ENCODE assay signal across 8 cellular contexts in genomic region chr22:40348025-40348658, GRCh38. TPM values are rescaled to one million over a fixed set of nuclear protein-coding genes. Genes with fewer than 3 reads are reported as not detected.
DNase-seq lines count a peak whose midpoint lies in the region; ATAC-seq and TF ChIP-seq lines count a peak whose summit lies in the region.

No MANE protein-coding gene starts in this region.

- TF ChIP-seq CTCF in CD14-positive monocyte (IDR thresholded peaks at IDR 0.05): peak; percentile 79
- peak; percentile 81 for TF ChIP-seq CTCF in H9 (conservative IDR thresholded peaks at IDR 0.05)
- peak; percentile 21 to 76 (median 67) for TF ChIP-seq CTCF in Peyer's patch (IDR thresholded peaks at IDR 0.05)
- peak; percentile 90 for TF ChIP-seq CTCF in foreskin keratinocyte (conservative IDR thresholded peaks at IDR 0.05)

- H3T11ph ChIP-seq in H9 (ENCODE audit: low read length): no peak overlapping the region

- H3K4me2 ChIP-seq in H9 (ENCODE audit: insufficient read depth, insufficient read length, low read length) (peak overlapping the region; percentile 98), trophoblast cell (ENCODE audit: low read length) (no peak overlapping the region)

- H2AFZ ChIP-seq in H9 (ENCODE audit: low read length): no peak overlapping the region
- H2AFZ ChIP-seq in trophoblast cell (ENCODE audit: insufficient read depth, low read length, poor library complexity): no peak overlapping the region

- no peak for TF ChIP-seq POLR2A in Peyer's patch (IDR thresholded peaks at IDR 0.05)

- no peak overlapping the region for H4K91ac ChIP-seq in H9 (ENCODE audit: insufficient read length, low read depth, low read length)
- no peak overlapping the region for H4K91ac ChIP-seq in trophoblast cell (ENCODE audit: low read depth, low read length)

- H3K27me3 Mint-ChIP-seq in CD14-positive monocyte (ENCODE audit: low read depth in 3 of 3) (no peaks in the 10 kb centered on the region), H9 (ENCODE audit: low read depth) (no peaks in the 10 kb centered on the region)

- H2AK5ac ChIP-seq in H9 (ENCODE audit: insufficient read length, low read length) (no peak overlapping the region), trophoblast cell (ENCODE audit: low read length) (no peak overlapping the region)

- peak overlapping the region in 3 of 7 donors; percentile 24 to 63 (median 36) for H3K27ac Mint-ChIP-seq in CD14-positive monocyte
- H3K27ac Mint-ChIP-seq in H9: peak overlapping the region in 1 of 3 experiments; percentile 86; a peak in 3 of 7 replicates

- no peak overlapping the region for H2BK15ac ChIP-seq in H9 (ENCODE audit: low read depth, low read length)

- H3K4me3 ChIP-seq in Peyer's patch (no peak overlapping the region), trophoblast cell (ENCODE audit: low read depth, low read length) (no peak overlapping the region)

- H3K18ac ChIP-seq in H9 (ENCODE audit: insufficient read length, low read depth, low read length) (no peak overlapping the region), trophoblast cell (ENCODE audit: low read length) (no peak overlapping the region)

- H3K4me1 Mint-ChIP-seq in CD14-positive monocyte (peaks cover 25% of the 10 kb centered on the region), H9 (peaks cover 8% of the 10 kb centered on the region in 2 experiments)

- H3K36me3 Mint-ChIP-seq in CD14-positive monocyte: peaks cover 22 to 39% of the 10 kb centered on the region in 2 donors
- H3K36me3 Mint-ChIP-seq in H9 (ENCODE audit: insufficient read depth in 1 of 3, low read depth in 3 of 3): peaks cover 22 to 53% (median 43%) of the 10 kb centered on the region in 3 experiments; a peak in 6 of 7 replicates

- H3K14ac ChIP-seq in H9 (ENCODE audit: insufficient read depth, low read length) (no peak overlapping the region), trophoblast cell (ENCODE audit: low read length) (no peak overlapping the region)

- intact Hi-C loops in CD14-positive monocyte (cut with micrococcal nuclease): loop anchor here (10.0 kb wide), 1 partner anchor 303 kb away; no protein-coding TSS in a partner anchor

- H3K23ac ChIP-seq in H9 (ENCODE audit: insufficient read length, low read depth, low read length) (no peak overlapping the region), trophoblast cell (ENCODE audit: low read length) (no peak overlapping the region)

- H2BK20ac ChIP-seq in H9 (ENCODE audit: low read depth, low read length, poor library complexity, severe bottlenecking): no peak overlapping the region

- H2BK12ac ChIP-seq in H9 (ENCODE audit: insufficient read length, low read depth, low read length) (no peak overlapping the region), trophoblast cell (ENCODE audit: low read length) (no peak overlapping the region)

- H3K9ac ChIP-seq in H9 (ENCODE audit: extremely low read depth, insufficient read length, low read length) (no peak overlapping the region), trophoblast cell (ENCODE audit: low read length) (no peak overlapping the region)

- no peak overlapping the region for H3K27ac ChIP-seq in H9 (ENCODE audit: insufficient read length, low read depth, low read length)
- peak overlapping the region in 1 of 4 donors; percentile 94 for H3K27ac ChIP-seq in Peyer's patch
- no peak overlapping the region for H3K27ac ChIP-seq in foreskin keratinocyte
- H3K27ac ChIP-seq in trophoblast cell (ENCODE audit: low read depth, low read length): no peak overlapping the region

- no peaks in the 10 kb centered on the region for H3K4me1 ChIP-seq in H9 (ENCODE audit: insufficient read depth, low read length)
- peaks cover 0 to 20% (median 13%) of the 10 kb centered on the region in 4 donors for H3K4me1 ChIP-seq in Peyer's patch
- peaks cover 5% of the 10 kb centered on the region for H3K4me1 ChIP-seq in foreskin keratinocyte
- H3K4me1 ChIP-seq in trophoblast cell (ENCODE audit: control insufficient read depth in 1 of 2, insufficient read depth in 2 of 2, low read length in 2 of 2): peaks cover 4 to 5% of the 10 kb centered on the region in 2 experiments

- DNase-seq in CD14-positive monocyte (ENCODE audit: low spot score): peak; percentile 50
- DNase-seq in H9: no peak
- peak in 2 of 3 donors; percentile 58 to 82 for DNase-seq in Peyer's patch
- DNase-seq in activated T-helper 9 cell treated with anti-CD3 and anti-CD28 coated beads, Interleukin-2, amount 50 U/mL, for 16 hours (ENCODE audit: low read depth): peak; percentile 51
- no peak for DNase-seq in foreskin keratinocyte
- DNase-seq in trophoblast cell: peak; percentile 39 to 68

- no peaks in the 10 kb centered on the region for H3K27me3 ChIP-seq in H9 (ENCODE audit: insufficient read depth, low read length)
- no peaks in the 10 kb centered on the region for H3K27me3 ChIP-seq in Peyer's patch
- H3K27me3 ChIP-seq in foreskin keratinocyte: no peaks in the 10 kb centered on the region
- H3K27me3 ChIP-seq in trophoblast cell (ENCODE audit: insufficient read depth, low read length): no peaks in the 10 kb centered on the region

- peaks cover 16% of the 10 kb centered on the region for H3K23me2 ChIP-seq in H9 (ENCODE audit: insufficient read length, low read depth, low read length, poor library complexity, severe bottlenecking)

- no CpG with 5 or more reads among the region's 10 CpGs for WGBS in H9 (ENCODE audit: extremely low coverage, insufficient read length, low lambda C conversion rate)
- no CpG with 5 or more reads among the region's 10 CpGs for WGBS in trophoblast cell (ENCODE audit: extremely low coverage, insufficient coverage, insufficient read length)

- ATAC-seq in foreskin keratinocyte (no peak), GM18858 (IDR thresholded peaks at IDR 0.05; ENCODE audit: unreplicated experiment) (no peak), GM19455 (IDR thresholded peaks at IDR 0.05; ENCODE audit: unreplicated experiment) (no peak)

- H3K36me3 ChIP-seq in Peyer's patch (peaks cover 0 to 41% (median 0%) of the 10 kb centered on the region in 3 donors), trophoblast cell (ENCODE audit: control insufficient read depth in 1 of 2, insufficient read depth in 2 of 2, low read length in 2 of 2) (peaks cover 8 to 17% of the 10 kb centered on the region in 2 experiments)

- H2BK5ac ChIP-seq in H9 (ENCODE audit: insufficient read length, low read length): no peak overlapping the region
- H2BK5ac ChIP-seq in trophoblast cell (ENCODE audit: low read depth, low read length, poor library complexity): no peak overlapping the region

- H2BK120ac ChIP-seq in H9 (ENCODE audit: low read depth, low read length, poor library complexity, severe bottlenecking): no peak overlapping the region
- H2BK120ac ChIP-seq in trophoblast cell (ENCODE audit: insufficient read depth, low read length, poor library complexity): no peak overlapping the region

- no peaks in the 10 kb centered on the region for H4K20me1 ChIP-seq in H9 (ENCODE audit: control insufficient read depth, insufficient read depth, insufficient read length)

- H4K5ac ChIP-seq in H9 (ENCODE audit: insufficient read length, low read depth, low read length): no peak overlapping the region

- H4K12ac ChIP-seq in trophoblast cell (ENCODE audit: low read depth, low read length): no peak overlapping the region

- H4K8ac ChIP-seq in H9 (replicated peaks; ENCODE audit: insufficient read length, low read depth, low read length) (no peak overlapping the region), trophoblast cell (ENCODE audit: low read depth, low read length) (no peak overlapping the region)

- H3K4me3 Mint-ChIP-seq in CD14-positive monocyte (peak overlapping the region in 1 of 2 donors; percentile 2), H9 (peak overlapping the region; percentile 99)

- H3K56ac ChIP-seq in H9 (ENCODE audit: insufficient read length, low read depth, low read length): no peak overlapping the region

- H3K79me1 ChIP-seq in H9 (ENCODE audit: insufficient read depth, low read depth, low read length, poor library complexity, severe bottlenecking) (peaks cover 3% of the 10 kb centered on the region), trophoblast cell (ENCODE audit: low read length) (peaks cover 5% of the 10 kb centered on the region)

- H3K9me3 Mint-ChIP-seq in CD14-positive monocyte: no peaks in the 10 kb centered on the region
- no peaks in the 10 kb centered on the region; a peak in 1 of 5 replicates for H3K9me3 Mint-ChIP-seq in H9

- peaks cover 23% of the 10 kb centered on the region; the same call in 1 of the 2 replicates for H3K79me2 ChIP-seq in H9 (ENCODE audit: insufficient read depth, low read length)
- peaks cover 4% of the 10 kb centered on the region for H3K79me2 ChIP-seq in trophoblast cell (ENCODE audit: control insufficient read depth, insufficient read depth, low read length, poor library complexity)

- H3K9me3 ChIP-seq in H9 (ENCODE audit: control insufficient read depth, low read depth, low read length): no peaks in the 10 kb centered on the region
- no peaks in the 10 kb centered on the region for H3K9me3 ChIP-seq in Peyer's patch
- H3K9me3 ChIP-seq in trophoblast cell (ENCODE audit: insufficient read depth, low read depth, low read length): no peaks in the 10 kb centered on the region

- H3K4ac ChIP-seq in H9 (ENCODE audit: low read depth, low read length): no peak overlapping the region
- H3K4ac ChIP-seq in trophoblast cell (ENCODE audit: low read depth, low read length): peak overlapping the region; percentile 78

RNA-seq across cellular contexts. Expression of gene ADSL, which starts 1.8 kb away (rescaled TPM):
- polyA plus RNA-seq in CD14-positive monocyte (10 to 100 TPM; 65.1 to 82.3 TPM), foreskin keratinocyte (82.9 and 91.1 TPM in 2 replicates)
- total RNA-seq in H9 (2021) (172 and 175 TPM in 2 replicates), Peyer's patch (100 to 1,000 TPM in 1 of 4 donors, 10 to 100 TPM in 3; 32.2 to 163 (median 37.4) TPM), foreskin keratinocyte (90.6 and 97.4 TPM in 2 replicates)
- 46.5 and 47.6 TPM in 2 replicates for polyA plus RNA-seq in trophoblast cell (2013)

RNA-seq across cellular contexts. Expression of gene SGSM3, which starts 22.3 kb away (rescaled TPM):
- 10 to 100 TPM; 27.9 to 29.1 TPM for polyA plus RNA-seq in CD14-positive monocyte
- 70.7 and 77.5 TPM in 2 replicates for total RNA-seq in H9 (2021)
- 100 to 1,000 TPM in 3 of 4 donors, 10 to 100 TPM in 1; 82.0 to 268 (median 159) TPM for total RNA-seq in Peyer's patch
- total RNA-seq in foreskin keratinocyte: 59.4 and 64.1 TPM in 2 replicates
- 58.2 and 69.8 TPM in 2 replicates for polyA plus RNA-seq in foreskin keratinocyte
- 49.6 and 51.5 TPM in 2 replicates for polyA plus RNA-seq in trophoblast cell (2013)

Comparison
In these comparisons a context has a peak if more than half of its experiments do, and no peak if none do; other contexts are left out.
1. DNase-seq: peak in CD14-positive monocyte (single experiment), Peyer's patch (2 of 3), activated T-helper 9 cell treated with anti-CD3 and anti-CD28 coated beads, Interleukin-2, amount 50 U/mL, for 16 hours (single experiment) and trophoblast cell (2 of 2); none in H9 (single experiment) and foreskin keratinocyte (0 of 2).
2. Peak in every context shown above with its lines, with median percentiles within 50 percentile points of each other: CTCF ChIP-seq.